ENCODE assay signal across 8 cellular contexts in genomic region chr6:139372326-139373153, GRCh38. TPM values are rescaled to one million over a fixed set of nuclear protein-coding genes. Genes with fewer than 3 reads are reported as not detected.
DNase-seq lines count a peak whose midpoint lies in the region; ATAC-seq and TF ChIP-seq lines count a peak whose summit lies in the region.

No MANE protein-coding gene starts in this region.

- H3K27me3 ChIP-seq in SK-N-SH (ENCODE audit: insufficient read depth) = no peaks in the 10 kb centered on the region

- no peak for TF ChIP-seq EP300 in SK-N-SH (IDR thresholded peaks at IDR 0.05; ENCODE audit: borderline replicate concordance in 1 of 2, low read depth in 1 of 2, low read length in 1 of 2)

- CTCF ChIA-PET in SK-N-SH (lab: Yijun Ruan, JAX) (interaction anchor here (0.6 to 3.1 kb wide), 3 partner anchors 8 to 645 kb away, joined by 3 to 20 read pairs (median 6); no protein-coding TSS in a partner anchor), activated B cell treated with CpG ODN at 0.5 μM for 24 hours (lab: Charles Lee) (interaction anchor here (0.8 to 4.9 kb wide), 9 partner anchors 8 to 566 kb away, joined by 3 to 34 read pairs (median 4); no protein-coding TSS in a partner anchor)

- H3K4me1 ChIP-seq in SK-N-SH (ENCODE audit: control insufficient read depth in 1 of 2, insufficient read depth in 2 of 2, low read depth in 1 of 2, low read length in 1 of 2) = peaks cover 18 to 38% of the 10 kb centered on the region in 2 experiments

- H3K9me3 ChIP-seq in SK-N-SH = no peaks in the 10 kb centered on the region

- no peak for TF ChIP-seq CTCF in SK-N-SH (IDR thresholded peaks at IDR 0.05)
- no peak for TF ChIP-seq CTCF in activated B cell treated with CpG ODN at 0.5 μM for 24 hours (IDR thresholded peaks at IDR 0.05)
- no peak for TF ChIP-seq CTCF in glutamatergic neuron (IDR thresholded peaks at IDR 0.05; ENCODE audit: partially characterized antibody, unreplicated experiment)

- H3K9ac ChIP-seq in SK-N-SH = peak overlapping the region; percentile 98

- no peaks in the 10 kb centered on the region for H3K9me2 ChIP-seq in SK-N-SH

- peaks cover 40% of the 10 kb centered on the region for H3K79me2 ChIP-seq in SK-N-SH (ENCODE audit: insufficient read depth)

- H3K9me3 Mint-ChIP-seq in activated B cell treated with CpG ODN at 0.5 μM for 24 hours = no peaks in the 10 kb centered on the region
- peaks cover 24% of the 10 kb centered on the region for H3K9me3 Mint-ChIP-seq in glutamatergic neuron (ENCODE audit: unreplicated experiment)

- intact Hi-C loops in activated B cell treated with CpG ODN at 0.5 μM for 24 hours (cut with micrococcal nuclease) = loop anchor here (2.0 to 10.0 kb wide), 3 partner anchors 735 to 1548 kb away; no protein-coding TSS in a partner anchor

- POLR2A ChIA-PET in SK-N-SH (lab: Yijun Ruan, JAX) = no interaction called here
- POLR2A ChIA-PET in activated B cell treated with CpG ODN at 0.5 μM for 24 hours (lab: Charles Lee) = interaction anchor here (0.7 to 4.2 kb wide), 12 partner anchors 9 to 386 kb away, joined by 3 to 42 read pairs (median 18); partner anchors contain the start of genes ABRACL, HECA and TXLNB

- H4K20me1 ChIP-seq in SK-N-SH (ENCODE audit: insufficient read depth) = peaks cover 31% of the 10 kb centered on the region

- no peak overlapping the region for H2AFZ ChIP-seq in SK-N-SH (ENCODE audit: low read depth)

- peak overlapping the region; percentile 85 for H3K4me2 ChIP-seq in SK-N-SH

- peaks cover 22% of the 10 kb centered on the region for H3K36me3 Mint-ChIP-seq in activated B cell treated with CpG ODN at 0.5 μM for 24 hours (ENCODE audit: low read depth)
- peaks cover 4% of the 10 kb centered on the region for H3K36me3 Mint-ChIP-seq in glutamatergic neuron (ENCODE audit: unreplicated experiment)

- no peak for TF ChIP-seq RAD21 in SK-N-SH (IDR thresholded peaks at IDR 0.05; ENCODE audit: low read length)

- DNase-seq in SK-N-SH (no peak), activated B cell treated with CpG ODN at 0.5 μM for 24 hours (no peak), glutamatergic neuron (no peak), T1000 (lab: John Stamatoyannopoulos, UW) (no peak), DMS153 treated with DMSO at 0.1 percent for 48 hours (lab: John Stamatoyannopoulos, UW; ENCODE audit: unreplicated experiment) (no peak)

- H3K27ac ChIP-seq in SK-N-SH (ENCODE audit: low read depth in 2 of 2, low read length in 1 of 2) = peak overlapping the region; percentile 76 to 91
- H3K27ac ChIP-seq in skin epidermis = peak overlapping the region; percentile 89 to 99 (median 97)

- H3K27me3 Mint-ChIP-seq in activated B cell treated with CpG ODN at 0.5 μM for 24 hours (no peaks in the 10 kb centered on the region), glutamatergic neuron (ENCODE audit: unreplicated experiment) (peaks cover 16% of the 10 kb centered on the region)

- 4% methylated on average over 14 of the region's 14 CpGs for WGBS in SK-N-SH (ENCODE audit: low lambda C conversion rate)

- H3K4me1 Mint-ChIP-seq in activated B cell treated with CpG ODN at 0.5 μM for 24 hours (peaks cover 36% of the 10 kb centered on the region), glutamatergic neuron (ENCODE audit: low read depth, unreplicated experiment) (peaks cover 32% of the 10 kb centered on the region)

- H3F3A ChIP-seq in SK-N-SH (replicated peaks; ENCODE audit: insufficient read depth) = peaks cover 45% of the 10 kb centered on the region

- H3K27ac Mint-ChIP-seq in activated B cell treated with CpG ODN at 0.5 μM for 24 hours (peak overlapping the region; percentile 100), glutamatergic neuron (ENCODE audit: unreplicated experiment) (peak overlapping the region; percentile 89)

- ATAC-seq in SK-N-SH treated with all-trans-retinoic acid at 6 μM for 48 hours (no peak), activated B cell treated with CpG ODN at 0.5 μM for 24 hours (ENCODE audit: low read depth) (no peak), GM18858 (IDR thresholded peaks at IDR 0.05; ENCODE audit: unreplicated experiment) (no peak)

- H3K4me3 ChIP-seq in SK-N-SH (ENCODE audit: low read depth in 2 of 2, low read length in 1 of 2) = peak overlapping the region; percentile 72 to 95
- peak overlapping the region; percentile 68 to 99 (median 79) for H3K4me3 ChIP-seq in skin epidermis

- H3K36me3 ChIP-seq in SK-N-SH (replicated peaks in 1 of 2; ENCODE audit: control insufficient read depth in 1 of 2, insufficient read depth in 2 of 2, low read length in 1 of 2) = peaks cover 18 to 27% of the 10 kb centered on the region in 2 experiments

- peak overlapping the region; percentile 99 for H3K4me3 Mint-ChIP-seq in activated B cell treated with CpG ODN at 0.5 μM for 24 hours
- H3K4me3 Mint-ChIP-seq in glutamatergic neuron (ENCODE audit: unreplicated experiment) = peak overlapping the region; percentile 100

TF ChIP-seq in SK-N-SH, 30 proteins besides CTCF, POLR2A, EP300 and RAD21:
- no peak for TF ChIP-seq EZH2phosphoT487 (IDR thresholded peaks at IDR 0.05; ENCODE audit: borderline replicate concordance, low read depth)
- TF ChIP-seq YY1 (IDR thresholded peaks at IDR 0.05; ENCODE audit: low read depth) = no peak
- peak; percentile 8 for TF ChIP-seq POLR2AphosphoS5 (IDR thresholded peaks at IDR 0.05; ENCODE audit: low read depth, low read length)
- no peak for TF ChIP-seq ELF1 (IDR thresholded peaks at IDR 0.05)
TF ChIP-seq in SK-N-SH: peak in this region for 1.

TF ChIP-seq in SK-N-SH treated with all-trans-retinoic acid at 6 μM for 48 hours, 23 proteins besides CTCF, POLR2A, EP300 and RAD21:
- TF ChIP-seq SNAI2 (CRISPR knock-in tag; IDR thresholded peaks at IDR 0.05) (no peak), ZNF565 (CRISPR knock-in tag; conservative IDR thresholded peaks at IDR 0.05; ENCODE audit: low read depth) (no peak), ZFP30 (CRISPR knock-in tag; IDR thresholded peaks at IDR 0.05) (no peak), BACH2 (CRISPR knock-in tag; IDR thresholded peaks at IDR 0.05; ENCODE audit: borderline replicate concordance) (no peak)

RNA-seq across cellular contexts. Expression of gene CITED2, which starts 1.9 kb away (rescaled TPM):
- 159 and 173 TPM in 2 replicates for polyA plus RNA-seq in SK-N-SH (2012; rRNA removed)
- 133 and 135 TPM in 2 replicates for polyA plus RNA-seq in SK-N-SH (2012; cell fraction: cytosol; rRNA removed)
- polyA plus RNA-seq in SK-N-SH (2012; cell fraction: nucleus; rRNA removed) = 156 and 252 TPM in 2 replicates
- 20.7 and 22.5 TPM in 2 replicates for total RNA-seq in activated B cell treated with CpG ODN at 0.5 μM for 24 hours
- total RNA-seq in glutamatergic neuron (ENCODE audit: unreplicated experiment) = 66.5 TPM
